24 cellular contexts compared by ENCODE assay signal in genomic region chr12:49456280-49456679, GRCh38.
"Had no signal": no experiment of that assay in that cellular context is flagged by ENCODE, and none has a peak within 500 bp of the region (broad histone marks: within the 10 kb centered on the region; RNA-seq: fewer than 3 reads in every experiment).

No MANE protein-coding gene starts in this region.

- H3K4me3 ChIP-seq: esophagus squamous epithelium, lower lobe of right lung, right atrium auricular region, spleen, tibial nerve had no signal

- H3K27me3 ChIP-seq: esophagus squamous epithelium, right atrium auricular region, spleen, tibial nerve had no signal

- H3K27ac Mint-ChIP-seq: activated CD4-positive, alpha-beta memory T cell treated with anti-CD3 and anti-CD28 coated beads, Interleukin-2, amount 10 ng/mL, durations not matched to agents 7 days and 5 days; activated CD4-positive, alpha-beta T cell treated with anti-CD3 and anti-CD28 coated beads, Interleukin-2, amount 10 ng/mL, durations not matched to agents 24 days and 14 days; activated naive CD4-positive, alpha-beta T cell treated with anti-CD3 and anti-CD28 coated beads, Interleukin-2, amount 10 ng/mL, durations not matched to agents 7 days and 5 days; activated naive CD8-positive, alpha-beta T cell treated with anti-CD3 and anti-CD28 coated beads, Interleukin-2, amount 50 U/mL, for 24 hours; activated T-cell treated with anti-CD3 and anti-CD28 coated beads, Interleukin-2, amount 50 U/mL, for 24 hours; T-helper 1 cell treated with Interleukin-12 subunit alpha and Interleukin-12 subunit beta and Interleukin-4 antibody, amounts not matched to agents 30 μg/mL and 1 μg/mL, for 36 hours had no signal

- H3K9me3 Mint-ChIP-seq: activated CD4-positive, alpha-beta memory T cell treated with anti-CD3 and anti-CD28 coated beads, Interleukin-2, amount 10 ng/mL, durations not matched to agents 7 days and 5 days; activated CD4-positive, alpha-beta T cell treated with anti-CD3 and anti-CD28 coated beads, Interleukin-2, amount 10 ng/mL, durations not matched to agents 24 days and 14 days; activated naive CD4-positive, alpha-beta T cell treated with anti-CD3 and anti-CD28 coated beads, Interleukin-2, amount 10 ng/mL, durations not matched to agents 7 days and 5 days; activated naive CD8-positive, alpha-beta T cell treated with anti-CD3 and anti-CD28 coated beads, Interleukin-2, amount 50 U/mL, for 24 hours; activated T-cell treated with anti-CD3 and anti-CD28 coated beads, Interleukin-2, amount 50 U/mL, for 24 hours; naive B cell; T-helper 1 cell treated with Interleukin-12 subunit alpha and Interleukin-12 subunit beta and Interleukin-4 antibody, amounts not matched to agents 30 μg/mL and 1 μg/mL, for 36 hours had no signal

- H3K4me1 ChIP-seq: esophagus squamous epithelium, lower lobe of right lung had no signal

- H3K27me3 Mint-ChIP-seq: activated CD4-positive, alpha-beta memory T cell treated with anti-CD3 and anti-CD28 coated beads, Interleukin-2, amount 10 ng/mL, durations not matched to agents 7 days and 5 days; activated CD4-positive, alpha-beta T cell treated with anti-CD3 and anti-CD28 coated beads, Interleukin-2, amount 10 ng/mL, durations not matched to agents 24 days and 14 days; activated naive CD4-positive, alpha-beta T cell treated with anti-CD3 and anti-CD28 coated beads, Interleukin-2, amount 10 ng/mL, durations not matched to agents 7 days and 5 days; activated naive CD8-positive, alpha-beta T cell treated with anti-CD3 and anti-CD28 coated beads, Interleukin-2, amount 50 U/mL, for 24 hours; activated T-cell treated with anti-CD3 and anti-CD28 coated beads, Interleukin-2, amount 50 U/mL, for 24 hours; naive B cell had no signal

- H3K4me3 Mint-ChIP-seq: activated CD4-positive, alpha-beta memory T cell treated with anti-CD3 and anti-CD28 coated beads, Interleukin-2, amount 10 ng/mL, durations not matched to agents 7 days and 5 days; activated CD4-positive, alpha-beta T cell treated with anti-CD3 and anti-CD28 coated beads, Interleukin-2, amount 10 ng/mL, durations not matched to agents 24 days and 14 days; activated naive CD4-positive, alpha-beta T cell treated with anti-CD3 and anti-CD28 coated beads, Interleukin-2, amount 10 ng/mL, durations not matched to agents 7 days and 5 days; activated naive CD8-positive, alpha-beta T cell treated with anti-CD3 and anti-CD28 coated beads, Interleukin-2, amount 50 U/mL, for 24 hours; activated T-cell treated with anti-CD3 and anti-CD28 coated beads, Interleukin-2, amount 50 U/mL, for 24 hours; naive B cell; T-helper 1 cell treated with Interleukin-12 subunit alpha and Interleukin-12 subunit beta and Interleukin-4 antibody, amounts not matched to agents 30 μg/mL and 1 μg/mL, for 36 hours had no signal

- H3K9me3 ChIP-seq: esophagus squamous epithelium, lower lobe of right lung, right atrium auricular region, spleen, tibial nerve had no signal

- H3K36me3 ChIP-seq: esophagus squamous epithelium, lower lobe of right lung, right atrium auricular region, tibial nerve had no signal

- H3K27ac ChIP-seq: esophagus squamous epithelium, lower lobe of right lung, right atrium auricular region, spleen, tibial nerve, WERI-Rb-1 had no signal

- ATAC-seq: activated naive CD8-positive, alpha-beta T cell treated with anti-CD3 and anti-CD28 coated beads, Interleukin-2, amount 50 U/mL, for 24 hours; left lobe of liver; lower lobe of right lung had no signal

- FAIRE-seq: bronchial epithelial cell had no signal

- DNase-seq: activated CD4-positive, alpha-beta memory T cell treated with anti-CD3 and anti-CD28 coated beads, Interleukin-2, amount 10 ng/mL, durations not matched to agents 7 days and 5 days; activated CD4-positive, alpha-beta T cell treated with anti-CD3 and anti-CD28 coated beads, Interleukin-2, amount 10 ng/mL, durations not matched to agents 24 days and 14 days; activated CD4-positive, CD25-positive, alpha-beta regulatory T cell treated with anti-CD3 and anti-CD28 coated beads, Interleukin-2, amount 50 U/mL, for 72 hours; activated CD8-positive, alpha-beta memory T cell treated with anti-CD3 and anti-CD28 coated beads, Interleukin-2, amount 50 U/mL, for 48 hours; activated gamma-delta T cell; activated naive CD4-positive, alpha-beta T cell treated with anti-CD3 and anti-CD28 coated beads, Interleukin-2, amount 10 ng/mL, durations not matched to agents 7 days and 5 days; activated naive CD8-positive, alpha-beta T cell treated with anti-CD3 and anti-CD28 coated beads, Interleukin-2, amount 50 U/mL, for 24 hours; activated T-cell treated with anti-CD3 and anti-CD28 coated beads, Interleukin-2, amount 50 U/mL, for 24 hours; esophagus squamous epithelium; foreskin melanocyte; kidney glomerular epithelial cell; lower lobe of right lung; mesenchymal stem cell; naive B cell; spleen; stimulated activated naive CD4-positive, alpha-beta T cell treated with Interleukin-2 at 50 U/mL for 16 hours; SW 1271; T1000; WERI-Rb-1 had no signal
